2 cellular contexts compared by ENCODE assay signal in the genomic region with DNA sequence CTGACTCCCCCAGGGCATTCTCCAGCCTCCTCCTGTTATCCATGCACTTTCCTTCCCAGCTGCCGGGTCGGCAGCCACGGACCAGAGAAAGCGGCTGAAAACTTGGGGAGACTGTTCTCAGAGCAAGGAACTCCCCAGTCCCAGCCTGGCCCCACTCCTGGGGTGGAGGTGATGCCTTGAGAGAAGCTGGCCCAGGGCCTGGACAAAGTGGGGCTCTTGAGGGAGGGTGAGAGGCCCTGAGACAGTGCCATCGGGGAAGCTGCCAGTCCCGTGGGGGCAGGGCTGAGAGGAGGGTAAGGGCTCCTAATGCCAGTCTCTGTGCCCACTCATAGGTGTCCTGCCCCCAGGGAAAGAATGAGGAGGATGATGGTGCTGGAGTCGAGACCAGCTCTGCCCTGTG.
TF ChIP-seq lines count a peak whose summit lies in the region.

No MANE protein-coding gene starts in this region.

TF ChIP-seq in H1, 55 proteins besides CTCF, POLR2A, EP300 and RAD21:
- TF ChIP-seq BRCA1 (IDR thresholded peaks at IDR 0.05; ENCODE audit: low read depth, low read length) (no peak), JUND (IDR thresholded peaks at IDR 0.05; ENCODE audit: low read length) (no peak), GABPA (IDR thresholded peaks at IDR 0.05; ENCODE audit: borderline replicate concordance, insufficient read depth, low read length) (no peak), TAF7 (optimal IDR thresholded peaks at IDR 0.05; ENCODE audit: borderline replicate concordance, low read depth, low read length) (no peak), SAP30 (IDR thresholded peaks at IDR 0.05; ENCODE audit: insufficient read depth, insufficient replicate concordance, low read length) (no peak), SP4 (IDR thresholded peaks at IDR 0.05; ENCODE audit: low read length) (no peak), CHD2 (IDR thresholded peaks at IDR 0.05; ENCODE audit: low read length) (no peak)
- TF ChIP-seq, protein P1, sequence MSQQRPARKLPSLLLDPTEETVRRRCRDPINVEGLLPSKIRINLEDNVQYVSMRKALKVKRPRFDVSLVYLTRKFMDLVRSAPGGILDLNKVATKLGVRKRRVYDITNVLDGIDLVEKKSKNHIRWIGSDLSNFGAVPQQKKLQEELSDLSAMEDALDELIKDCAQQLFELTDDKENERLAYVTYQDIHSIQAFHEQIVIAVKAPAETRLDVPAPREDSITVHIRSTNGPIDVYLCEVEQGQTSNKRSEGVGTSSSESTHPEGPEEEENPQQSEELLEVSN (IDR thresholded peaks at IDR 0.05): no peak

TF ChIP-seq in HEK293T, 16 proteins besides CTCF, POLR2A, EP300 and RAD21:
- TF ChIP-seq SP1 (IDR thresholded peaks at IDR 0.05): no peak
- TF ChIP-seq HDGF (IDR thresholded peaks at IDR 0.05; ENCODE audit: borderline replicate concordance): no peak
- no peak for TF ChIP-seq SUZ12 (IDR thresholded peaks at IDR 0.05)
- TF ChIP-seq NFRKB (IDR thresholded peaks at IDR 0.05): no peak
- TF ChIP-seq FOXA1 (IDR thresholded peaks at IDR 0.05): no peak
- TF ChIP-seq L3MBTL2 (conservative IDR thresholded peaks at IDR 0.05): no peak
- no peak for TF ChIP-seq CTBP1 (IDR thresholded peaks at IDR 0.05; ENCODE audit: borderline replicate concordance)
- no peak for TF ChIP-seq FOXM1 (IDR thresholded peaks at IDR 0.05; ENCODE audit: borderline replicate concordance)
- no peak for TF ChIP-seq ARNT (IDR thresholded peaks at IDR 0.05)
- no peak for TF ChIP-seq ELF4 (IDR thresholded peaks at IDR 0.05)
- no peak for TF ChIP-seq TARDBP (IDR thresholded peaks at IDR 0.05)
- no peak for TF ChIP-seq FOXK2 (IDR thresholded peaks at IDR 0.05)
